In genomic region chr1:113103048-113103447, GRCh38 we compare ENCODE assay signal across 32 cellular contexts. TPM values are rescaled to one million over a fixed set of nuclear protein-coding genes. Genes with fewer than 3 reads are reported as not detected.
DNase-seq lines count a peak whose midpoint lies in the region; ATAC-seq, FAIRE-seq and TF ChIP-seq lines count a peak whose summit lies in the region.
"Had no signal": no experiment of that assay in that cellular context is flagged by ENCODE, and none has a peak within 500 bp of the region (broad histone marks: within the 10 kb centered on the region; RNA-seq: fewer than 3 reads in every experiment).

No MANE protein-coding gene starts in this region.

- H3K4me3 ChIP-seq in LNCaP clone FGC (ENCODE audit: low read depth, low read length): no peak overlapping the region
- H3K4me3 ChIP-seq in astrocyte (ENCODE audit: insufficient read depth, low read depth, low read length): no peak overlapping the region
- H3K4me3 ChIP-seq: ascending aorta, gastroesophageal sphincter, hepatocyte, left ventricle myocardium inferior, psoas muscle, sigmoid colon, thoracic aorta had no signal

- H3K27me3 ChIP-seq in astrocyte (ENCODE audit: insufficient read depth, low read length): no peaks in the 10 kb centered on the region
- H3K27me3 ChIP-seq: ascending aorta, gastroesophageal sphincter, hepatocyte, sigmoid colon had no signal

- H3K4me1 ChIP-seq in astrocyte (ENCODE audit: insufficient read depth, low read length): no peaks in the 10 kb centered on the region
- H3K4me1 ChIP-seq: ascending aorta, gastroesophageal sphincter, psoas muscle, sigmoid colon had no signal

- H4K20me1 ChIP-seq in astrocyte (ENCODE audit: insufficient read depth, low read length): peaks cover 11% of the 10 kb centered on the region

- H3K9ac ChIP-seq in astrocyte (ENCODE audit: low read length): no peak overlapping the region

- H3K36me3 Mint-ChIP-seq in astrocyte (ENCODE audit: low read depth, unreplicated experiment) (peaks cover 15% of the 10 kb centered on the region), neural crest cell (ENCODE audit: low read depth) (peaks cover 16% of the 10 kb centered on the region)
- H3K36me3 Mint-ChIP-seq in stimulated activated effector memory CD8-positive, alpha-beta T cell treated with anti-CD3 and anti-CD28 coated beads, Interleukin-12 subunit alpha, Interleukin-12 subunit beta, amount 100 ng/mL, for 72 hours: peaks cover 100% of the 10 kb centered on the region

- TF ChIP-seq CTCF in LNCaP clone FGC (IDR thresholded peaks at IDR 0.05; ENCODE audit: control insufficient read depth, extremely low read depth, insufficient read depth) (no peak), astrocyte (IDR thresholded peaks at IDR 0.05; ENCODE audit: insufficient read depth, low read depth, low read length) (no peak), neural crest cell (conservative IDR thresholded peaks at IDR 0.05) (no peak)

- no peaks in the 10 kb centered on the region for H3K79me2 ChIP-seq in astrocyte (ENCODE audit: insufficient read depth, low read length)
- H3K79me2 ChIP-seq: hepatocyte had no signal

- H3K27ac ChIP-seq in astrocyte (ENCODE audit: low read depth, low read length): no peak overlapping the region
- H3K27ac ChIP-seq: ascending aorta, gastroesophageal sphincter, hepatocyte, left ventricle myocardium inferior, psoas muscle, sigmoid colon, thoracic aorta had no signal

- ATAC-seq in stimulated activated effector memory CD8-positive, alpha-beta T cell treated with anti-CD3 and anti-CD28 coated beads, Interleukin-12 subunit alpha, Interleukin-12 subunit beta, amount 100 ng/mL, for 72 hours: no peak
- ATAC-seq in HG03457 (IDR thresholded peaks at IDR 0.05; ENCODE audit: unreplicated experiment): no peak
- ATAC-seq: activated CD8-positive, alpha-beta T cell treated with anti-CD3 and anti-CD28 coated beads for 36 hours; gastroesophageal sphincter; psoas muscle; stimulated activated naive CD8-positive, alpha-beta T cell treated with anti-CD3 and anti-CD28 coated beads, Interleukin-15, Interleukin-2, amounts not matched to agents 100 U/mL and 50 U/mL, for 24 hours had no signal

- H3K9me3 Mint-ChIP-seq in astrocyte (ENCODE audit: unreplicated experiment) (no peaks in the 10 kb centered on the region), neural crest cell (no peaks in the 10 kb centered on the region)
- H3K9me3 Mint-ChIP-seq in stimulated activated effector memory CD8-positive, alpha-beta T cell treated with anti-CD3 and anti-CD28 coated beads, Interleukin-12 subunit alpha, Interleukin-12 subunit beta, amount 100 ng/mL, for 72 hours: no peaks in the 10 kb centered on the region
- H3K9me3 Mint-ChIP-seq: activated CD8-positive, alpha-beta T cell treated with anti-CD3 and anti-CD28 coated beads for 36 hours; activated naive CD8-positive, alpha-beta T cell treated with anti-CD3 and anti-CD28 coated beads, Interleukin-2, amount 10 ng/mL, durations not matched to agents 7 days and 5 days; CD4-positive, alpha-beta T cell; naive B cell had no signal

- H3K27ac Mint-ChIP-seq in astrocyte (ENCODE audit: unreplicated experiment) (no peak overlapping the region), neural crest cell (ENCODE audit: unreplicated experiment) (peak overlapping the region; percentile 13)
- no peak overlapping the region for H3K27ac Mint-ChIP-seq in stimulated activated effector memory CD8-positive, alpha-beta T cell treated with anti-CD3 and anti-CD28 coated beads, Interleukin-12 subunit alpha, Interleukin-12 subunit beta, amount 100 ng/mL, for 72 hours
- H3K27ac Mint-ChIP-seq: activated CD8-positive, alpha-beta T cell treated with anti-CD3 and anti-CD28 coated beads for 36 hours; activated naive CD8-positive, alpha-beta T cell treated with anti-CD3 and anti-CD28 coated beads, Interleukin-2, amount 10 ng/mL, durations not matched to agents 7 days and 5 days; CD4-positive, alpha-beta T cell had no signal

- no peaks in the 10 kb centered on the region for H3K9me3 ChIP-seq in astrocyte (ENCODE audit: insufficient read depth, low read depth, low read length)
- H3K9me3 ChIP-seq: ascending aorta, gastroesophageal sphincter, left ventricle myocardium inferior, psoas muscle, sigmoid colon, thoracic aorta had no signal

- no peak overlapping the region for H3K4me2 ChIP-seq in astrocyte (ENCODE audit: low read length)
- H3K4me2 ChIP-seq: hepatocyte had no signal

- H2AFZ ChIP-seq in astrocyte (ENCODE audit: low read depth, low read length): no peak overlapping the region
- H2AFZ ChIP-seq: hepatocyte had no signal

- H3K27me3 Mint-ChIP-seq in astrocyte (ENCODE audit: low read depth, unreplicated experiment) (no peaks in the 10 kb centered on the region), neural crest cell (ENCODE audit: low read depth) (no peaks in the 10 kb centered on the region)
- H3K27me3 Mint-ChIP-seq: activated CD8-positive, alpha-beta T cell treated with anti-CD3 and anti-CD28 coated beads for 36 hours; activated naive CD8-positive, alpha-beta T cell treated with anti-CD3 and anti-CD28 coated beads, Interleukin-2, amount 10 ng/mL, durations not matched to agents 7 days and 5 days; CD4-positive, alpha-beta T cell; naive B cell had no signal

- H3K4me3 Mint-ChIP-seq in astrocyte (ENCODE audit: unreplicated experiment) (peak overlapping the region; percentile 42), neural crest cell (no peak overlapping the region)
- H3K4me3 Mint-ChIP-seq in stimulated activated effector memory CD8-positive, alpha-beta T cell treated with anti-CD3 and anti-CD28 coated beads, Interleukin-12 subunit alpha, Interleukin-12 subunit beta, amount 100 ng/mL, for 72 hours: no peak overlapping the region
- H3K4me3 Mint-ChIP-seq: activated CD8-positive, alpha-beta T cell treated with anti-CD3 and anti-CD28 coated beads for 36 hours; activated naive CD8-positive, alpha-beta T cell treated with anti-CD3 and anti-CD28 coated beads, Interleukin-2, amount 10 ng/mL, durations not matched to agents 7 days and 5 days; CD4-positive, alpha-beta T cell had no signal

- FAIRE-seq in astrocyte (lab: Jason Lieb, UNC): no peak
- FAIRE-seq: endometrium, TTC549 had no signal

- no peaks in the 10 kb centered on the region for H3K4me1 Mint-ChIP-seq in astrocyte (ENCODE audit: low read depth, unreplicated experiment)
- H3K4me1 Mint-ChIP-seq in neural crest cell: no peaks in the 10 kb centered on the region
- no peaks in the 10 kb centered on the region for H3K4me1 Mint-ChIP-seq in stimulated activated effector memory CD8-positive, alpha-beta T cell treated with anti-CD3 and anti-CD28 coated beads, Interleukin-12 subunit alpha, Interleukin-12 subunit beta, amount 100 ng/mL, for 72 hours
- H3K4me1 Mint-ChIP-seq: activated naive CD8-positive, alpha-beta T cell treated with anti-CD3 and anti-CD28 coated beads, Interleukin-2, amount 10 ng/mL, durations not matched to agents 7 days and 5 days had no signal

- DNase-seq in NCI-H2196 (lab: John Stamatoyannopoulos, UW; ENCODE audit: unreplicated experiment) (peak; percentile 6), NCI-H2196 treated with DMSO at 0.1 percent for 48 hours (lab: John Stamatoyannopoulos, UW; ENCODE audit: unreplicated experiment) (no peak), LNCaP clone FGC (ENCODE audit: low read depth) (peak; percentile 83), astrocyte (ENCODE audit: low read depth) (no peak), neural crest cell (ENCODE audit: low read depth, low spot score) (no peak), inferior parietal cortex (ENCODE audit: extremely low spot score) (no peak)
- DNase-seq in stimulated activated effector memory CD8-positive, alpha-beta T cell treated with anti-CD3 and anti-CD28 coated beads, Interleukin-12 subunit alpha, Interleukin-12 subunit beta, amount 100 ng/mL, for 72 hours (ENCODE audit: low spot score in 2 of 2): no peak
- DNase-seq: activated CD4-positive, CD25-positive, alpha-beta regulatory T cell treated with anti-CD3 and anti-CD28 coated beads, Interleukin-2, amount 50 U/mL, for 72 hours; activated CD8-positive, alpha-beta T cell treated with anti-CD3 and anti-CD28 coated beads for 36 hours; activated gamma-delta T cell; activated naive CD8-positive, alpha-beta T cell treated with anti-CD3 and anti-CD28 coated beads, Interleukin-2, amount 10 ng/mL, durations not matched to agents 7 days and 5 days; CD4-positive, alpha-beta T cell; central memory CD4-positive, alpha-beta T cell; DMS 273 treated with DMSO at 0.1 percent for 48 hours; GDM1; HCEC 1CT; left ventricle myocardium inferior; naive B cell; NCI-H146; NCI-H69; nucleus accumbens; psoas muscle; sigmoid colon; stimulated activated naive CD8-positive, alpha-beta T cell treated with anti-CD3 and anti-CD28 coated beads, Interleukin-15, Interleukin-2, amounts not matched to agents 100 U/mL and 50 U/mL, for 24 hours; T-helper 1 cell had no signal

- H3K36me3 ChIP-seq in astrocyte (ENCODE audit: insufficient read depth, low read length): peaks cover 46% of the 10 kb centered on the region

RNA-seq across cellular contexts. Expression of gene LRIG2, which starts 30.1 kb away (rescaled TPM):
- total RNA-seq in astrocyte (13.6 and 14.2 TPM in 2 replicates), neural crest cell (17.9 and 18.3 TPM in 2 replicates)

Comparison
In these comparisons a context has a peak if more than half of its experiments do, and no peak if none do; other contexts are left out.
1. DNase-seq: peak in NCI-H2196 (single experiment) and LNCaP clone FGC (single experiment); none in NCI-H2196 treated with DMSO at 0.1 percent for 48 hours (single experiment), astrocyte (single experiment), neural crest cell (single experiment), inferior parietal cortex (single experiment) and stimulated activated effector memory CD8-positive, alpha-beta T cell treated with anti-CD3 and anti-CD28 coated beads, Interleukin-12 subunit alpha, Interleukin-12 subunit beta, amount 100 ng/mL, for 72 hours (0 of 2).